In genomic region chr2:172739651-172740050, GRCh38 we compare ENCODE assay signal across 18 cellular contexts.
"Had no signal": no experiment of that assay in that cellular context is flagged by ENCODE, and none has a peak within 500 bp of the region (broad histone marks: within the 10 kb centered on the region; RNA-seq: fewer than 3 reads in every experiment).

No MANE protein-coding gene starts in this region.

- H3K4me3 ChIP-seq: esophagus squamous epithelium, heart left ventricle, mucosa of descending colon, skin epidermis, thyroid gland, upper lobe of left lung, uterus had no signal

- H3K9me3 ChIP-seq: esophagus squamous epithelium, mucosa of descending colon, neutrophil, thyroid gland, uterus had no signal

- H3K27me3 ChIP-seq: thyroid gland had no signal

- H3K27ac ChIP-seq: esophagus squamous epithelium, heart left ventricle, neutrophil, skin epidermis, thyroid gland, upper lobe of left lung, uterus had no signal

- ATAC-seq: effector memory CD8-positive, alpha-beta T cell; heart left ventricle; mucosa of descending colon; naive thymus-derived CD8-positive, alpha-beta T cell; sciatic nerve had no signal

- DNase-seq: effector memory CD8-positive, alpha-beta T cell; esophagus squamous epithelium; foreskin melanocyte; heart left ventricle; hippocampal formation; kidney glomerular epithelial cell; mucosa of descending colon; naive thymus-derived CD8-positive, alpha-beta T cell; posterior cingulate gyrus; stimulated activated CD4-positive, alpha-beta T cell treated with anti-CD3 and anti-CD28 coated beads, Interleukin-12 subunit alpha, Interleukin-12 subunit beta, amount 100 ng/mL, for 4 hours; stimulated activated CD4-positive, alpha-beta T cell treated with anti-CD3 and anti-CD28 coated beads, Interleukin-2, amount 100 ng/mL, for 48 hours; stimulated activated naive CD4-positive, alpha-beta T cell treated with Interleukin-2 at 50 U/mL for 16 hours; thyroid gland; upper lobe of left lung; uterus had no signal

- H3K36me3 ChIP-seq: esophagus squamous epithelium, heart left ventricle, neutrophil, thyroid gland, upper lobe of left lung, uterus had no signal
